In genomic region chr15:43510230-43511011, GRCh38 we compare ENCODE assay signal across 8 cellular contexts. TPM values are rescaled to one million over a fixed set of nuclear protein-coding genes. Genes with fewer than 3 reads are reported as not detected.
DNase-seq lines count a peak whose midpoint lies in the region; ATAC-seq, FAIRE-seq and TF ChIP-seq lines count a peak whose summit lies in the region.

No MANE protein-coding gene starts in this region.

- TF ChIP-seq EP300 in HepG2 (IDR thresholded peaks at IDR 0.05; ENCODE audit: low read depth in 2 of 2, low read length in 2 of 2) (no peak), HepG2 (CRISPR knock-in tag; IDR thresholded peaks at IDR 0.05; ENCODE audit: borderline replicate concordance) (no peak)

- intact Hi-C loops in CD14-positive monocyte (cut with micrococcal nuclease) (loop anchor here (2.0 to 10.0 kb wide), 2 partner anchors 18 to 66 kb away; partner anchors contain the start of gene TP53BP1 (in 1 of the 2)), HepG2 (cut with micrococcal nuclease; ENCODE audit: unreplicated experiment) (loop anchor here (2.0 kb wide), 1 partner anchor 18 kb away; the partner anchor contains the start of gene TP53BP1)

- H3K9me3 ChIP-seq in HepG2 (ENCODE audit: low read length) = no peaks in the 10 kb centered on the region

- CTCF ChIA-PET in HepG2 (lab: Yijun Ruan, JAX; ENCODE audit: low intra/inter-chr PET ratio, low total read pairs) = no interaction called here

- peak overlapping the region; percentile 80 for H3K27ac ChIP-seq in HepG2 (ENCODE audit: extremely low read length, insufficient read depth, low read length)

- no peaks in the 10 kb centered on the region for H3K36me3 ChIP-seq in HepG2 (replicated peaks in 1 of 2; ENCODE audit: control insufficient read depth in 1 of 2, insufficient read depth in 2 of 2, low read length in 2 of 2)

- TF ChIP-seq CTCF in CD14-positive monocyte (IDR thresholded peaks at IDR 0.05) (no peak), HepG2 (CRISPR knock-in tag; IDR thresholded peaks at IDR 0.05) (0 out of 2 replicates have a peak, but pooled peaks have one; percentile 20)

- peak overlapping the region; percentile 98 for H3K4me2 ChIP-seq in HepG2 (ENCODE audit: low read depth, low read length)

- H2AFZ ChIP-seq in HepG2 (ENCODE audit: low read length) = peak overlapping the region; percentile 20

- peak; percentile 38 to 54; a peak in 3 of 4 replicates for TF ChIP-seq POLR2A in HepG2 (IDR thresholded peaks at IDR 0.05; ENCODE audit: insufficient read depth in 1 of 2, low read depth in 2 of 2, low read length in 2 of 2)

- ATAC-seq in GM19372 (IDR thresholded peaks at IDR 0.05; ENCODE audit: low read depth, unreplicated experiment) (peak; percentile 98), HG03521 (IDR thresholded peaks at IDR 0.05; ENCODE audit: unreplicated experiment) (peak; percentile 96), HepG2 (peak; percentile 96)

- H3K4me3 ChIP-seq in HepG2 (replicated peaks in 1 of 3; ENCODE audit: insufficient read depth in 1 of 3, low read depth in 2 of 3, low read length in 3 of 3) = peak overlapping the region; percentile 67 to 78 (median 73)

- H3K4me1 ChIP-seq in HepG2 (ENCODE audit: insufficient read depth, low read length) = peaks cover 32% of the 10 kb centered on the region

- peaks cover 2 to 7% of the 10 kb centered on the region in 2 experiments; a peak in 3 of 5 replicates for H3K27me3 ChIP-seq in HepG2 (ENCODE audit: control insufficient read depth in 1 of 2, insufficient read depth in 2 of 2, low read length in 2 of 2)

- peak overlapping the region; percentile 68 for H3K9ac ChIP-seq in HepG2 (ENCODE audit: insufficient read depth, low read depth, low read length)

- H3K79me2 ChIP-seq in HepG2 (ENCODE audit: insufficient read depth, low read length) = no peaks in the 10 kb centered on the region

- POLR2A ChIA-PET in HepG2 (lab: Yijun Ruan, JAX) = interaction anchor here (1.3 to 4.0 kb wide), 5 partner anchors 9 to 236 kb away, joined by 5 to 24 read pairs (median 7); partner anchors contain the start of genes PDIA3, TP53BP1, TUBGCP4 and ZSCAN29

- in situ Hi-C loops in HepG2 (cut with HindIII; ENCODE audit: extremely low pct_ligation_motif_present, low pct_unique_long_range_greater_than_20kb) = loop anchor here (10.0 kb wide), 1 partner anchor 264 kb away; the partner anchor contains the start of gene ELL3

- FAIRE-seq in HepG2 (lab: Jason Lieb, UNC) = peak; percentile 83

- H3K27ac Mint-ChIP-seq in CD14-positive monocyte = peak overlapping the region; percentile 18 to 94 (median 86)

- peak; percentile 98 for DNase-seq in CD14-positive monocyte (ENCODE audit: low spot score)
- peak; percentile 100 for DNase-seq in NCI-H69 (lab: John Stamatoyannopoulos, UW)
- peak; percentile 94 for DNase-seq in activated CD4-positive, alpha-beta T cell treated with anti-CD3 and anti-CD28 coated beads, Interleukin-2, amount 50 U/mL, for 1 hour
- peak; percentile 99 for DNase-seq in dermis blood vessel endothelial cell
- DNase-seq in HepG2 (ENCODE audit: low spot score) = peak; percentile 97
- DNase-seq in stimulated activated CD4-positive, alpha-beta T cell treated with anti-CD3 and anti-CD28 coated beads, Interleukin-2, amount 100 ng/mL, for 48 hours = peak; percentile 94 to 96

- no peaks in the 10 kb centered on the region for H4K20me1 ChIP-seq in HepG2 (ENCODE audit: insufficient read depth, low read length)

- H3K9me3 Mint-ChIP-seq in CD14-positive monocyte = peaks cover 0 to 5% (median 0%) of the 10 kb centered on the region in 7 donors

- BruUV-seq in HepG2 (replicated peaks; lab: Mats Ljungman, UMichigan) = TSS peak; percentile 86

- no peak for TF ChIP-seq RAD21 in HepG2 (CRISPR knock-in tag; IDR thresholded peaks at IDR 0.05)

- peaks cover 14 to 18% (median 15%) of the 10 kb centered on the region in 3 donors for H3K27me3 Mint-ChIP-seq in CD14-positive monocyte (ENCODE audit: low read depth in 3 of 3)

- peak overlapping the region; percentile 90 to 91 for H3K4me3 Mint-ChIP-seq in CD14-positive monocyte

- H3K4me1 Mint-ChIP-seq in CD14-positive monocyte = peaks cover 18% of the 10 kb centered on the region

- H3K36me3 Mint-ChIP-seq in CD14-positive monocyte = no peaks in the 10 kb centered on the region

- WGBS in HepG2 (ENCODE audit: low lambda C conversion rate) = under 1% methylated on average over 13 of the region's 41 CpGs

TF ChIP-seq in HepG2, 621 proteins besides CTCF, POLR2A, EP300 and RAD21 (continues in another document):
- TF ChIP-seq, protein P1, sequence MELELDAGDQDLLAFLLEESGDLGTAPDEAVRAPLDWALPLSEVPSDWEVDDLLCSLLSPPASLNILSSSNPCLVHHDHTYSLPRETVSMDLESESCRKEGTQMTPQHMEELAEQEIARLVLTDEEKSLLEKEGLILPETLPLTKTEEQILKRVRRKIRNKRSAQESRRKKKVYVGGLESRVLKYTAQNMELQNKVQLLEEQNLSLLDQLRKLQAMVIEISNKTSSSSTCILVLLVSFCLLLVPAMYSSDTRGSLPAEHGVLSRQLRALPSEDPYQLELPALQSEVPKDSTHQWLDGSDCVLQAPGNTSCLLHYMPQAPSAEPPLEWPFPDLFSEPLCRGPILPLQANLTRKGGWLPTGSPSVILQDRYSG (CRISPR knock-in tag; IDR thresholded peaks at IDR 0.05) = no peak
- no peak for TF ChIP-seq ZNF562 (CRISPR knock-in tag; IDR thresholded peaks at IDR 0.05; ENCODE audit: borderline replicate concordance)
- TF ChIP-seq ZNF180 (CRISPR knock-in tag; IDR thresholded peaks at IDR 0.05; ENCODE audit: borderline replicate concordance, low read depth) = no peak
- no peak for TF ChIP-seq SP140L (CRISPR knock-in tag; IDR thresholded peaks at IDR 0.05; ENCODE audit: borderline replicate concordance)
- TF ChIP-seq, protein P2, sequence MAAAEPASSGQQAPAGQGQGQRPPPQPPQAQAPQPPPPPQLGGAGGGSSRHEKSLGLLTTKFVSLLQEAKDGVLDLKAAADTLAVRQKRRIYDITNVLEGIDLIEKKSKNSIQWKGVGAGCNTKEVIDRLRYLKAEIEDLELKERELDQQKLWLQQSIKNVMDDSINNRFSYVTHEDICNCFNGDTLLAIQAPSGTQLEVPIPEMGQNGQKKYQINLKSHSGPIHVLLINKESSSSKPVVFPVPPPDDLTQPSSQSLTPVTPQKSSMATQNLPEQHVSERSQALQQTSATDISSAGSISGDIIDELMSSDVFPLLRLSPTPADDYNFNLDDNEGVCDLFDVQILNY (CRISPR knock-in tag; conservative IDR thresholded peaks at IDR 0.05) = peak; percentile 59; the same call in 1 of the 2 replicates

RNA-seq across cellular contexts. Expression of gene MAP1A, which starts 7.0 kb away (rescaled TPM):
- polyA plus RNA-seq in CD14-positive monocyte (under 1 TPM in 1 of 2 donors, not detected in 1; 0.02 TPM), HepG2 (2011; rRNA removed) (under 0.01 and 0.01 TPM in 2 replicates)
- total RNA-seq in dermis blood vessel endothelial cell (0.33 and 0.34 TPM in 2 replicates), HepG2 (2016; rRNA removed; fragmentation: Illumina TruSeq; extraction: Trizol) (0.06 and 0.07 TPM in 2 replicates)
- not detected in 2 replicates for total RNA-seq in HepG2 (2016; cell fraction: cytosol; rRNA removed; fragmentation: Illumina TruSeq; extraction: Trizol; ENCODE audit: low read depth)
- 0.03 and 0.04 TPM in 2 replicates for total RNA-seq in HepG2 (2016; cell fraction: insoluble cytoplasmic fraction; rRNA removed; fragmentation: Illumina TruSeq; extraction: Trizol)
- total RNA-seq in HepG2 (2016; cell fraction: membrane; rRNA removed; fragmentation: Illumina TruSeq; extraction: Trizol) = not detected in 2 replicates
- total RNA-seq in HepG2 (2016; cell fraction: nucleus; rRNA removed; fragmentation: Illumina TruSeq; extraction: Trizol) = 0.09 and 0.13 TPM in 2 replicates
- under 0.01 TPM in 2 replicates for polyA plus RNA-seq in HepG2 (2011; cell fraction: cytosol; rRNA removed)
- 0.02 TPM in 1 of 2 replicates, not detected in the other for polyA plus RNA-seq in HepG2 (2011; cell fraction: nucleus; rRNA removed)
- polyA plus RNA-seq in HepG2 (2012) = 0.01 TPM in 1 of 2 replicates, not detected in the other
- polyA plus RNA-seq in HepG2 (2016; cell fraction: cytosol; fragmentation: Illumina TruSeq; extraction: Trizol; ENCODE audit: low read depth) = 0.01 TPM in 2 replicates
- 0.03 and 0.05 TPM in 2 replicates for polyA plus RNA-seq in HepG2 (2016; cell fraction: insoluble cytoplasmic fraction; fragmentation: Illumina TruSeq; extraction: Trizol; ENCODE audit: low read depth)
- not detected in 2 replicates for polyA plus RNA-seq in HepG2 (2016; cell fraction: membrane; fragmentation: Illumina TruSeq; extraction: Trizol; ENCODE audit: low read depth)
- 0.05 and 0.09 TPM in 2 replicates for polyA plus RNA-seq in HepG2 (2016; cell fraction: nucleus; fragmentation: Illumina TruSeq; extraction: Trizol; ENCODE audit: insufficient read depth, low read depth)
- 0.02 and 2.8 TPM in 2 replicates for polyA minus RNA-seq in HepG2 (2011; rRNA and poly(A)+ RNA removed; ENCODE audit: low replicate concordance)
- 0.09 TPM in 1 of 2 replicates, not detected in the other for polyA minus RNA-seq in HepG2 (2011; cell fraction: cytosol; rRNA and poly(A)+ RNA removed)
- not detected in 2 replicates for polyA minus RNA-seq in HepG2 (2011; cell fraction: nucleus; rRNA and poly(A)+ RNA removed)

RNA-seq across cellular contexts. Expression of gene TP53BP1, which starts 17.5 kb away (rescaled TPM):
- 1 to 10 TPM; 1.8 to 3.1 TPM for polyA plus RNA-seq in CD14-positive monocyte
- 62.6 and 76.5 TPM in 2 replicates for total RNA-seq in dermis blood vessel endothelial cell
- total RNA-seq in HepG2 (2016; rRNA removed; fragmentation: Illumina TruSeq; extraction: Trizol) = 17.4 and 26.3 TPM in 2 replicates
- 5.3 and 6.3 TPM in 2 replicates for total RNA-seq in HepG2 (2016; cell fraction: cytosol; rRNA removed; fragmentation: Illumina TruSeq; extraction: Trizol; ENCODE audit: low read depth)
- 16.7 and 24.8 TPM in 2 replicates for total RNA-seq in HepG2 (2016; cell fraction: insoluble cytoplasmic fraction; rRNA removed; fragmentation: Illumina TruSeq; extraction: Trizol)
- 6.0 and 6.4 TPM in 2 replicates for total RNA-seq in HepG2 (2016; cell fraction: membrane; rRNA removed; fragmentation: Illumina TruSeq; extraction: Trizol)
- total RNA-seq in HepG2 (2016; cell fraction: nucleus; rRNA removed; fragmentation: Illumina TruSeq; extraction: Trizol) = 22.1 and 25.2 TPM in 2 replicates
- 15.9 and 17.1 TPM in 2 replicates for polyA plus RNA-seq in HepG2 (2011; rRNA removed)
- 7.3 and 7.4 TPM in 2 replicates for polyA plus RNA-seq in HepG2 (2011; cell fraction: cytosol; rRNA removed)
- 34.5 and 38.3 TPM in 2 replicates for polyA plus RNA-seq in HepG2 (2011; cell fraction: nucleus; rRNA removed)
- 6.2 and 7.1 TPM in 2 replicates for polyA plus RNA-seq in HepG2 (2012)
- polyA plus RNA-seq in HepG2 (2016; cell fraction: cytosol; fragmentation: Illumina TruSeq; extraction: Trizol; ENCODE audit: low read depth) = 0.49 and 0.59 TPM in 2 replicates
- 13.4 and 14.5 TPM in 2 replicates for polyA plus RNA-seq in HepG2 (2016; cell fraction: insoluble cytoplasmic fraction; fragmentation: Illumina TruSeq; extraction: Trizol; ENCODE audit: low read depth)
- 0.92 and 1.1 TPM in 2 replicates for polyA plus RNA-seq in HepG2 (2016; cell fraction: membrane; fragmentation: Illumina TruSeq; extraction: Trizol; ENCODE audit: low read depth)
- polyA plus RNA-seq in HepG2 (2016; cell fraction: nucleus; fragmentation: Illumina TruSeq; extraction: Trizol; ENCODE audit: insufficient read depth, low read depth) = 29.6 and 32.3 TPM in 2 replicates
- 22.3 and 59.9 TPM in 2 replicates for polyA minus RNA-seq in HepG2 (2011; rRNA and poly(A)+ RNA removed; ENCODE audit: low replicate concordance)
- polyA minus RNA-seq in HepG2 (2011; cell fraction: cytosol; rRNA and poly(A)+ RNA removed) = 10.6 and 14.0 TPM in 2 replicates
- 40.2 and 48.4 TPM in 2 replicates for polyA minus RNA-seq in HepG2 (2011; cell fraction: nucleus; rRNA and poly(A)+ RNA removed)

Comparison
In these comparisons a context has a peak if more than half of its experiments do, and no peak if none do; other contexts are left out.
1. Peak in every context shown above with its lines: DNase-seq, ATAC-seq, H3K4me3 ChIP-seq and H3K27ac ChIP-seq.